18 cellular contexts compared by ENCODE assay signal in genomic region chr1:205672395-205672889, GRCh38. TPM values are rescaled to one million over a fixed set of nuclear protein-coding genes. Genes with fewer than 3 reads are reported as not detected.
A peak's percentile ranks its signal among the peaks of the same experiment; 100 is the strongest.
DNase-seq lines count a peak whose midpoint lies in the region; ATAC-seq and TF ChIP-seq lines count a peak whose summit lies in the region.
"Had no signal": no experiment of that assay in that cellular context is flagged by ENCODE, and none has a peak within 500 bp of the region (broad histone marks: within the 10 kb centered on the region; RNA-seq: fewer than 3 reads in every experiment).

No MANE protein-coding gene starts in this region.

- H3K9ac ChIP-seq in SK-N-SH = no peak overlapping the region

- H3F3A ChIP-seq in SK-N-SH (replicated peaks; ENCODE audit: insufficient read depth) = no peaks in the 10 kb centered on the region

- H3K9me3 ChIP-seq in SK-N-SH = no peaks in the 10 kb centered on the region
- H3K9me3 ChIP-seq in ovary = no peaks in the 10 kb centered on the region
- H3K9me3 ChIP-seq: stomach had no signal

- TF ChIP-seq EP300 in SK-N-SH (IDR thresholded peaks at IDR 0.05; ENCODE audit: borderline replicate concordance in 1 of 2, low read depth in 1 of 2, low read length in 1 of 2) (no peak), ovary (IDR thresholded peaks at IDR 0.05) (no peak)

- peak overlapping the region in 4 of 5 experiments; percentile 13 to 93 (median 72) for H3K27ac Mint-ChIP-seq in brain
- H3K27ac Mint-ChIP-seq: activated CD8-positive, alpha-beta T cell treated with anti-CD3 and anti-CD28 coated beads, Interleukin-2, amount 10 ng/mL, durations not matched to agents 7 days and 5 days; activated T-helper 2 cell treated with anti-CD3 and anti-CD28 coated beads, Interferon-gamma antibody, Interleukin-2, Interleukin-4, amounts not matched to agents 10 μg/mL and 5 μg/mL and 100 μg/mL, durations not matched to agents 14 hours and 24 hours and 36 hours; effector memory CD8-positive, alpha-beta T cell; natural killer cell had no signal

- H3K36me3 Mint-ChIP-seq in brain = no peaks in the 10 kb centered on the region
- H3K36me3 Mint-ChIP-seq: natural killer cell had no signal

- TF ChIP-seq CTCF in SK-N-SH (IDR thresholded peaks at IDR 0.05) (no peak), brain (conservative IDR thresholded peaks at IDR 0.05) (no peak), ovary (IDR thresholded peaks at IDR 0.05) (no peak)

- CTCF ChIA-PET in SK-N-SH (lab: Yijun Ruan, JAX) = interaction anchor here (2.0 to 18.5 kb wide), 2 partner anchors 12 to 38 kb away, joined by 11 to 214 read pairs; no protein-coding TSS in a partner anchor

- POLR2A ChIA-PET in SK-N-SH (lab: Yijun Ruan, JAX) = no interaction called here

- H2AFZ ChIP-seq in SK-N-SH (ENCODE audit: low read depth) = no peak overlapping the region

- H3K27me3 ChIP-seq in SK-N-SH (ENCODE audit: insufficient read depth) = no peaks in the 10 kb centered on the region
- H3K27me3 ChIP-seq in layer of hippocampus (ENCODE audit: control insufficient read depth, insufficient read depth, low read length) = no peaks in the 10 kb centered on the region
- H3K27me3 ChIP-seq in ovary = no peaks in the 10 kb centered on the region

- H3K36me3 ChIP-seq in SK-N-SH (replicated peaks in 1 of 2; ENCODE audit: control insufficient read depth in 1 of 2, insufficient read depth in 2 of 2, low read length in 1 of 2) = no peaks in the 10 kb centered on the region
- no peaks in the 10 kb centered on the region for H3K36me3 ChIP-seq in ovary
- H3K36me3 ChIP-seq: stomach had no signal

- no peak for DNase-seq in SK-N-SH
- DNase-seq in NCI-H1417 treated with DMSO at 0.1 percent for 48 hours (lab: John Stamatoyannopoulos, UW) = no peak
- no peak for DNase-seq in ovary
- no peak for DNase-seq in anterior cingulate cortex (lab: John Stamatoyannopoulos, UW)
- DNase-seq: activated CD8-positive, alpha-beta T cell treated with anti-CD3 and anti-CD28 coated beads, Interleukin-2, amount 10 ng/mL, durations not matched to agents 7 days and 5 days; effector memory CD8-positive, alpha-beta T cell; Kasumi-1; natural killer cell; NCI-H2081; NCI-H748 treated with DMSO at 0.1 percent for 48 hours; SHP77 treated with DMSO at 0.1 percent for 48 hours; T-helper 9 cell had no signal

- no peak for TF ChIP-seq POLR2A in ovary (IDR thresholded peaks at IDR 0.05)

- H3K4me3 ChIP-seq in SK-N-SH (ENCODE audit: low read depth in 2 of 2, low read length in 1 of 2) (no peak overlapping the region), ovary (no peak overlapping the region)
- H3K4me3 ChIP-seq: stomach had no signal

- ATAC-seq in SK-N-SH treated with all-trans-retinoic acid at 6 μM for 48 hours = peak; percentile 15; the same call in 1 of the 3 replicates
- ATAC-seq: activated CD8-positive, alpha-beta T cell treated with anti-CD3 and anti-CD28 coated beads, Interleukin-2, amount 10 ng/mL, durations not matched to agents 7 days and 5 days; effector memory CD8-positive, alpha-beta T cell; natural killer cell had no signal

- peaks cover 83% of the 10 kb centered on the region for H3K4me1 Mint-ChIP-seq in brain

- H3K4me2 ChIP-seq in SK-N-SH = no peak overlapping the region

- no peak for TF ChIP-seq RAD21 in SK-N-SH (IDR thresholded peaks at IDR 0.05; ENCODE audit: low read length)

- no peaks in the 10 kb centered on the region for H3K9me2 ChIP-seq in SK-N-SH

- peaks cover 24% of the 10 kb centered on the region for H3K79me2 ChIP-seq in SK-N-SH (ENCODE audit: insufficient read depth)

- no peak overlapping the region for H3K27ac ChIP-seq in SK-N-SH (ENCODE audit: low read depth in 2 of 2, low read length in 1 of 2)
- H3K27ac ChIP-seq in layer of hippocampus (ENCODE audit: low read depth, low read length) = peak overlapping the region; percentile 62
- H3K27ac ChIP-seq in temporal lobe (ENCODE audit: low read depth, low read length) = peak overlapping the region; percentile 92
- H3K27ac ChIP-seq in ovary = no peak overlapping the region
- H3K27ac ChIP-seq: stomach had no signal

- no peaks in the 10 kb centered on the region for H3K9me3 Mint-ChIP-seq in brain
- H3K9me3 Mint-ChIP-seq: activated T-helper 2 cell treated with anti-CD3 and anti-CD28 coated beads, Interferon-gamma antibody, Interleukin-2, Interleukin-4, amounts not matched to agents 10 μg/mL and 5 μg/mL and 100 μg/mL, durations not matched to agents 14 hours and 24 hours and 36 hours; effector memory CD8-positive, alpha-beta T cell; natural killer cell had no signal

- no peaks in the 10 kb centered on the region for H4K20me1 ChIP-seq in SK-N-SH (ENCODE audit: insufficient read depth)

- peaks cover 8% of the 10 kb centered on the region for H3K27me3 Mint-ChIP-seq in brain

- intact Hi-C loops in ovary (cut with DNase I) = no loop called here

- H3K4me3 Mint-ChIP-seq in brain = peak overlapping the region in 1 of 5 experiments; percentile 27
- H3K4me3 Mint-ChIP-seq: activated CD8-positive, alpha-beta T cell treated with anti-CD3 and anti-CD28 coated beads, Interleukin-2, amount 10 ng/mL, durations not matched to agents 7 days and 5 days; effector memory CD8-positive, alpha-beta T cell; natural killer cell had no signal

- H3K4me1 ChIP-seq in SK-N-SH (ENCODE audit: control insufficient read depth in 1 of 2, insufficient read depth in 2 of 2, low read depth in 1 of 2, low read length in 1 of 2) = no peaks in the 10 kb centered on the region
- peaks cover 3% of the 10 kb centered on the region for H3K4me1 ChIP-seq in ovary (ENCODE audit: insufficient read depth)

- WGBS in SK-N-SH (ENCODE audit: low lambda C conversion rate) = 91% methylated on average over 11 of the region's 11 CpGs
- WGBS in ovary, 3 donors = 79 to 86% (median 83%) methylated on average over 11 of the region's 11 CpGs

TF ChIP-seq in SK-N-SH treated with all-trans-retinoic acid at 6 μM for 48 hours, 23 proteins besides CTCF, POLR2A, EP300 and RAD21 (continues in another document):
- TF ChIP-seq ISL1 (CRISPR knock-in tag; IDR thresholded peaks at IDR 0.05) (no peak), TCF4 (CRISPR knock-in tag; IDR thresholded peaks at IDR 0.05; ENCODE audit: borderline replicate concordance) (no peak)
- TF ChIP-seq, protein P1, sequence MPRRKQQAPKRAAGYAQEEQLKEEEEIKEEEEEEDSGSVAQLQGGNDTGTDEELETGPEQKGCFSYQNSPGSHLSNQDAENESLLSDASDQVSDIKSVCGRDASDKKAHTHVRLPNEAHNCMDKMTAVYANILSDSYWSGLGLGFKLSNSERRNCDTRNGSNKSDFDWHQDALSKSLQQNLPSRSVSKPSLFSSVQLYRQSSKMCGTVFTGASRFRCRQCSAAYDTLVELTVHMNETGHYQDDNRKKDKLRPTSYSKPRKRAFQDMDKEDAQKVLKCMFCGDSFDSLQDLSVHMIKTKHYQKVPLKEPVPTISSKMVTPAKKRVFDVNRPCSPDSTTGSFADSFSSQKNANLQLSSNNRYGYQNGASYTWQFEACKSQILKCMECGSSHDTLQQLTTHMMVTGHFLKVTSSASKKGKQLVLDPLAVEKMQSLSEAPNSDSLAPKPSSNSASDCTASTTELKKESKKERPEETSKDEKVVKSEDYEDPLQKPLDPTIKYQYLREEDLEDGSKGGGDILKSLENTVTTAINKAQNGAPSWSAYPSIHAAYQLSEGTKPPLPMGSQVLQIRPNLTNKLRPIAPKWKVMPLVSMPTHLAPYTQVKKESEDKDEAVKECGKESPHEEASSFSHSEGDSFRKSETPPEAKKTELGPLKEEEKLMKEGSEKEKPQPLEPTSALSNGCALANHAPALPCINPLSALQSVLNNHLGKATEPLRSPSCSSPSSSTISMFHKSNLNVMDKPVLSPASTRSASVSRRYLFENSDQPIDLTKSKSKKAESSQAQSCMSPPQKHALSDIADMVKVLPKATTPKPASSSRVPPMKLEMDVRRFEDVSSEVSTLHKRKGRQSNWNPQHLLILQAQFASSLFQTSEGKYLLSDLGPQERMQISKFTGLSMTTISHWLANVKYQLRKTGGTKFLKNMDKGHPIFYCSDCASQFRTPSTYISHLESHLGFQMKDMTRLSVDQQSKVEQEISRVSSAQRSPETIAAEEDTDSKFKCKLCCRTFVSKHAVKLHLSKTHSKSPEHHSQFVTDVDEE (CRISPR knock-in tag; IDR thresholded peaks at IDR 0.05) = no peak

TF ChIP-seq in SK-N-SH, 30 proteins besides CTCF, POLR2A, EP300 and RAD21 (continues in another document):
- TF ChIP-seq RXRA (IDR thresholded peaks at IDR 0.05; ENCODE audit: borderline replicate concordance, low read depth) = no peak
- no peak for TF ChIP-seq TCF12 (IDR thresholded peaks at IDR 0.05)
- TF ChIP-seq NFIC (IDR thresholded peaks at IDR 0.05; ENCODE audit: borderline replicate concordance) = no peak
- TF ChIP-seq ZBTB33 (IDR thresholded peaks at IDR 0.05; ENCODE audit: borderline replicate concordance, low read depth) = no peak
- no peak for TF ChIP-seq TEAD4 (IDR thresholded peaks at IDR 0.05; ENCODE audit: borderline replicate concordance, insufficient read depth)
- TF ChIP-seq TAF1 (IDR thresholded peaks at IDR 0.05; ENCODE audit: borderline replicate concordance, low read depth, low read length) = no peak
- no peak for TF ChIP-seq MXI1 (IDR thresholded peaks at IDR 0.05; ENCODE audit: low read depth, low read length)

RNA-seq across cellular contexts. Expression of gene SLC45A3, which starts 7.9 kb away (rescaled TPM):
- polyA plus RNA-seq in SK-N-SH (2012; rRNA removed) = 4.6 and 4.7 TPM in 2 replicates
- 2.3 and 3.6 TPM in 2 replicates for polyA plus RNA-seq in SK-N-SH (2012; cell fraction: cytosol; rRNA removed)
- 5.8 and 6.0 TPM in 2 replicates for polyA plus RNA-seq in SK-N-SH (2012; cell fraction: nucleus; rRNA removed)
- polyA plus RNA-seq in brain (ENCODE audit: insufficient read depth, low read depth, low replicate concordance) = 16.4 TPM
- total RNA-seq in temporal lobe = 1.2 TPM
- total RNA-seq in ovary = 1 to 10 TPM; 1.5 to 9.5 (median 5.8) TPM
- polyA plus RNA-seq in ovary = 1 to 10 TPM; 3.4 to 3.5 TPM

RNA-seq across cellular contexts. Expression of gene ELK4, which starts 40.6 kb away (rescaled TPM):
- 2.6 and 3.8 TPM in 2 replicates for polyA plus RNA-seq in SK-N-SH (2012; rRNA removed)
- 4.0 and 5.0 TPM in 2 replicates for polyA plus RNA-seq in SK-N-SH (2012; cell fraction: cytosol; rRNA removed)
- polyA plus RNA-seq in SK-N-SH (2012; cell fraction: nucleus; rRNA removed) = 5.6 and 9.0 TPM in 2 replicates
- 1.8 TPM for polyA plus RNA-seq in brain (ENCODE audit: insufficient read depth, low read depth, low replicate concordance)
- 9.1 TPM for total RNA-seq in temporal lobe
- 10 to 100 TPM; 16.3 to 69.5 (median 55.1) TPM for total RNA-seq in ovary
- polyA plus RNA-seq in ovary = 10 to 100 TPM in 1 of 2 donors, 1 to 10 TPM in 1; 5.8 to 14.0 TPM

Comparison
In these comparisons a context has a peak if more than half of its experiments do, and no peak if none do; other contexts are left out.
1. H3K27ac ChIP-seq: peak in layer of hippocampus (single experiment) and temporal lobe (single experiment); none in SK-N-SH (0 of 2) and ovary (0 of 2).